ENCODE assay signal across 28 cellular contexts in genomic region chr9:134490446-134490845, GRCh38.
"Had no signal": no experiment of that assay in that cellular context is flagged by ENCODE, and none has a peak within 500 bp of the region (broad histone marks: within the 10 kb centered on the region; RNA-seq: fewer than 3 reads in every experiment).

No MANE protein-coding gene starts in this region.

- DNase-seq: activated CD4-positive, alpha-beta T cell treated with anti-CD3 and anti-CD28 coated beads for 48 hours; activated CD4-positive, alpha-beta T cell treated with anti-CD3 and anti-CD28 coated beads, Interleukin-2, amount 50 U/mL, for 48 hours; activated CD8-positive, alpha-beta memory T cell treated with anti-CD3 and anti-CD28 coated beads for 24 hours; activated gamma-delta T cell treated with Interleukin-2 at 50 U/mL for 16 hours; activated naive CD8-positive, alpha-beta T cell treated with anti-CD3 and anti-CD28 coated beads, Interleukin-2, amount 50 U/mL, for 24 hours; amygdala; mammary epithelial cell; midbrain; naive thymus-derived CD4-positive, alpha-beta T cell; small intestine; stimulated activated CD4-positive, alpha-beta T cell treated with anti-CD3 and anti-CD28 coated beads, Interleukin-1b, Interleukin-23, amount 100 ng/mL, for 48 hours; stimulated activated CD4-positive, alpha-beta T cell treated with anti-CD3 and anti-CD28 coated beads, Interleukin-4, amount 100 ng/mL, for 4 hours; stimulated activated CD8-positive, alpha-beta memory T cell treated with anti-CD3 and anti-CD28 coated beads, Interleukin-4, amount 100 ng/mL, for 48 hours; stimulated activated naive CD8-positive, alpha-beta T cell treated with anti-CD3 and anti-CD28 coated beads, Interleukin-15, amount 100 ng/mL, for 72 hours; substantia nigra; T-helper 9 cell; thyroid gland had no signal

- H3K9me3 ChIP-seq: right lobe of liver, thyroid gland, upper lobe of left lung had no signal

- H3K36me3 ChIP-seq: right lobe of liver, thyroid gland, upper lobe of left lung had no signal

- H3K9me3 Mint-ChIP-seq: activated naive CD4-positive, alpha-beta T cell treated with anti-CD3 and anti-CD28 coated beads, Interleukin-2, amount 50 U/mL, for 24 hours; activated naive CD8-positive, alpha-beta T cell treated with anti-CD3 and anti-CD28 coated beads, Interleukin-2, amount 50 U/mL, for 24 hours; activated T-helper 17 cell treated with anti-CD3 and anti-CD28 coated beads, Interleukin-2, amount 50 U/mL, for 72 hours; central memory CD8-positive, alpha-beta T cell; dendritic cell treated with granulocyte-macrophage colony-stimulating factor and Interleukin-4, amounts not matched to agents 40 ng/mL and 50 ng/mL, for 4 days; naive thymus-derived CD4-positive, alpha-beta T cell; stimulated activated memory B cell treated with anti-CD40 and anti-IgM and Interleukin-4, amounts not matched to agents 10 μg/mL and 1 μg/mL and 100 μg/mL, for 72 hours; stimulated activated naive CD8-positive, alpha-beta T cell treated with anti-CD3 and anti-CD28 coated beads, Interleukin-15, amount 100 ng/mL, for 72 hours had no signal

- H3K36me3 Mint-ChIP-seq: activated naive CD4-positive, alpha-beta T cell treated with anti-CD3 and anti-CD28 coated beads, Interleukin-2, amount 50 U/mL, for 24 hours; naive thymus-derived CD4-positive, alpha-beta T cell; stimulated activated memory B cell treated with anti-CD40 and anti-IgM and Interleukin-4, amounts not matched to agents 10 μg/mL and 1 μg/mL and 100 μg/mL, for 72 hours had no signal

- H3K4me3 Mint-ChIP-seq: activated naive CD4-positive, alpha-beta T cell treated with anti-CD3 and anti-CD28 coated beads, Interleukin-2, amount 50 U/mL, for 24 hours; activated naive CD8-positive, alpha-beta T cell treated with anti-CD3 and anti-CD28 coated beads, Interleukin-2, amount 50 U/mL, for 24 hours; activated T-helper 17 cell treated with anti-CD3 and anti-CD28 coated beads, Interleukin-2, amount 50 U/mL, for 72 hours; central memory CD8-positive, alpha-beta T cell; dendritic cell treated with granulocyte-macrophage colony-stimulating factor and Interleukin-4, amounts not matched to agents 40 ng/mL and 50 ng/mL, for 4 days; naive thymus-derived CD4-positive, alpha-beta T cell; stimulated activated memory B cell treated with anti-CD40 and anti-IgM and Interleukin-4, amounts not matched to agents 10 μg/mL and 1 μg/mL and 100 μg/mL, for 72 hours; stimulated activated naive CD8-positive, alpha-beta T cell treated with anti-CD3 and anti-CD28 coated beads, Interleukin-15, amount 100 ng/mL, for 72 hours had no signal

- ATAC-seq: activated CD4-positive, CD25-positive, alpha-beta regulatory T cell treated with anti-CD3 and anti-CD28 coated beads, Interleukin-2, amount 50 U/mL, for 24 hours; activated naive CD8-positive, alpha-beta T cell treated with anti-CD3 and anti-CD28 coated beads, Interleukin-2, amount 50 U/mL, for 24 hours; activated T-helper 17 cell treated with anti-CD3 and anti-CD28 coated beads, Interleukin-2, amount 50 U/mL, for 72 hours; left colon; naive thymus-derived CD4-positive, alpha-beta T cell; stimulated activated memory B cell treated with anti-CD40 and anti-IgM and Interleukin-4, amounts not matched to agents 10 μg/mL and 1 μg/mL and 100 μg/mL, for 72 hours; stimulated activated naive CD8-positive, alpha-beta T cell treated with anti-CD3 and anti-CD28 coated beads, Interleukin-15, amount 100 ng/mL, for 72 hours had no signal

- H3K27ac Mint-ChIP-seq: activated naive CD4-positive, alpha-beta T cell treated with anti-CD3 and anti-CD28 coated beads, Interleukin-2, amount 50 U/mL, for 24 hours; activated naive CD8-positive, alpha-beta T cell treated with anti-CD3 and anti-CD28 coated beads, Interleukin-2, amount 50 U/mL, for 24 hours; activated T-helper 17 cell treated with anti-CD3 and anti-CD28 coated beads, Interleukin-2, amount 50 U/mL, for 72 hours; dendritic cell treated with granulocyte-macrophage colony-stimulating factor and Interleukin-4, amounts not matched to agents 40 ng/mL and 50 ng/mL, for 4 days; naive thymus-derived CD4-positive, alpha-beta T cell; progenitor cell of endocrine pancreas; stimulated activated memory B cell treated with anti-CD40 and anti-IgM and Interleukin-4, amounts not matched to agents 10 μg/mL and 1 μg/mL and 100 μg/mL, for 72 hours had no signal

- H3K27me3 ChIP-seq: right lobe of liver, thyroid gland, upper lobe of left lung had no signal

- H3K27me3 Mint-ChIP-seq: activated naive CD8-positive, alpha-beta T cell treated with anti-CD3 and anti-CD28 coated beads, Interleukin-2, amount 50 U/mL, for 24 hours had no signal

- H3K27ac ChIP-seq: right lobe of liver, thyroid gland, upper lobe of left lung, VCaP had no signal

- H3K4me1 ChIP-seq: right lobe of liver, thyroid gland had no signal

- H3K4me1 Mint-ChIP-seq: activated naive CD4-positive, alpha-beta T cell treated with anti-CD3 and anti-CD28 coated beads, Interleukin-2, amount 50 U/mL, for 24 hours; activated T-helper 17 cell treated with anti-CD3 and anti-CD28 coated beads, Interleukin-2, amount 50 U/mL, for 72 hours; central memory CD8-positive, alpha-beta T cell; naive thymus-derived CD4-positive, alpha-beta T cell; stimulated activated naive CD8-positive, alpha-beta T cell treated with anti-CD3 and anti-CD28 coated beads, Interleukin-15, amount 100 ng/mL, for 72 hours had no signal

- H3K4me3 ChIP-seq: right lobe of liver, thyroid gland, upper lobe of left lung had no signal
